ENCODE assay signal across 22 cellular contexts in the genomic region with DNA sequence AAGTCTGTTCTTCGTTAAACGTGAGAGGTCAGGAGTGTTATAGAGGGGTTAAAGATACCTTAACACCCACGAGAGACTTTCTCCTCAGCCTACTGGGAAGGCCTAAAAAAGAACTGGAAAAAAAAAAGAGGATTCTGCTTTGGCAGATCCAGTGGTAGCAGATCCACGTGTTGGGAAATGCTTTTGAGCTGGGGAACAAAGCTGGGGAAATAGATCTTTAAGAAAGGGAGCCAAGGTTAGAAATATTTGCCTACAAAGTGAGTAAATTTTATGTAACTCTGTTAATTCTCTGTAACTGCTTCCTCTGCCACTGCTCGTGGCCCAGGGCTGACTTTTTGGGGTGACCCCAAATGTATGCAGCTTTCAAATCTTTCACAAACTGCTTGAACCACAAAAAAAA. TPM values are rescaled to one million over a fixed set of nuclear protein-coding genes. Genes with fewer than 3 reads are reported as not detected.
DNase-seq lines count a peak whose midpoint lies in the region; ATAC-seq and TF ChIP-seq lines count a peak whose summit lies in the region.
"Had no signal": no experiment of that assay in that cellular context is flagged by ENCODE, and none has a peak within 500 bp of the region (broad histone marks: within the 10 kb centered on the region; RNA-seq: fewer than 3 reads in every experiment).

No MANE protein-coding gene starts in this region.

- peak overlapping the region; percentile 29 for H3K9ac ChIP-seq in muscle layer of colon (ENCODE audit: low read length)

- H3K27ac ChIP-seq in angular gyrus (ENCODE audit: low read depth, low read length): peak overlapping the region; percentile 14
- peak overlapping the region; percentile 69 for H3K27ac ChIP-seq in muscle layer of colon (ENCODE audit: low read depth, low read length)
- H3K27ac ChIP-seq in temporal lobe (ENCODE audit: low read depth, low read length): peak overlapping the region; percentile 44
- no peak overlapping the region for H3K27ac ChIP-seq in foreskin keratinocyte
- H3K27ac ChIP-seq: pancreas, PC-9, thyroid gland had no signal

- no peak for ATAC-seq in foreskin keratinocyte
- ATAC-seq: activated T-cell treated with anti-CD3 and anti-CD28 coated beads, Interleukin-2, amount 50 U/mL, for 72 hours; GM23338; pancreas had no signal

- DNase-seq in fibroblast of gingiva (ENCODE audit: low read depth) (peak; percentile 37), foreskin keratinocyte (no peak), foreskin melanocyte (no peak), SW480 (ENCODE audit: low spot score) (no peak)
- DNase-seq: activated CD4-positive, CD25-positive, alpha-beta regulatory T cell; activated CD8-positive, alpha-beta memory T cell treated with anti-CD3 and anti-CD28 coated beads for 24 hours; activated T-cell treated with anti-CD3 and anti-CD28 coated beads, Interleukin-2, amount 50 U/mL, for 72 hours; CD8-positive, alpha-beta memory T cell; NCI-H146; NCI-H2227 treated with DMSO at 0.1 percent for 48 hours; pancreas; PC-9; stimulated activated CD4-positive, alpha-beta T cell treated with anti-CD3 and anti-CD28 coated beads, Interleukin-4, amount 100 ng/mL, for 4 hours; thyroid gland had no signal

- no peaks in the 10 kb centered on the region for H3K36me3 ChIP-seq in muscle layer of colon (ENCODE audit: insufficient read depth, low read length)
- H3K36me3 ChIP-seq: pancreas, thyroid gland had no signal

- H3K9me3 ChIP-seq in muscle layer of colon (ENCODE audit: low read length): no peaks in the 10 kb centered on the region
- H3K9me3 ChIP-seq: pancreas, thyroid gland had no signal

- H3K27me3 ChIP-seq in muscle layer of colon (ENCODE audit: control insufficient read depth in 1 of 2, insufficient read depth in 2 of 2, low read length in 2 of 2) (no peaks in the 10 kb centered on the region), foreskin keratinocyte (no peaks in the 10 kb centered on the region)
- H3K27me3 ChIP-seq: pancreas, thyroid gland had no signal

- no peak for TF ChIP-seq CTCF in foreskin keratinocyte (conservative IDR thresholded peaks at IDR 0.05)

- H3K4me3 ChIP-seq in muscle layer of colon (ENCODE audit: low read depth in 1 of 2, low read length in 2 of 2): peak overlapping the region in 1 of 2 donors; percentile 16
- H3K4me3 ChIP-seq: GM23338, pancreas, PC-9, smooth muscle cell, thyroid gland had no signal

- H3K4me1 ChIP-seq in muscle layer of colon (ENCODE audit: insufficient read depth, low read length): peaks cover 83% of the 10 kb centered on the region
- H3K4me1 ChIP-seq in foreskin keratinocyte: peaks cover 26% of the 10 kb centered on the region

RNA-seq across cellular contexts. Expression of a gene that starts 11.7 kb away (rescaled TPM):
- total RNA-seq in temporal lobe: 3.7 TPM
- total RNA-seq in foreskin keratinocyte: 12.8 and 15.0 TPM in 2 replicates
- polyA plus RNA-seq in foreskin keratinocyte: 10.1 and 10.4 TPM in 2 replicates

RNA-seq across cellular contexts. Expression of a gene that starts 36.9 kb away (rescaled TPM):
- total RNA-seq in temporal lobe (not detected), foreskin keratinocyte (not detected in 2 replicates)
- not detected in 2 replicates for polyA plus RNA-seq in foreskin keratinocyte
- total RNA-seq: activated T-cell treated with anti-CD3 and anti-CD28 coated beads, Interleukin-2, amount 50 U/mL, for 72 hours; bronchial epithelial cell; CD8-positive, alpha-beta memory T cell; GM23338; kidney epithelial cell; pancreas; PC-9; SK-MEL-5; smooth muscle cell had no signal
- polyA plus RNA-seq: CD8-positive, alpha-beta memory T cell; GM23338; pancreas; smooth muscle cell had no signal
